ENCODE assay signal across 30 cellular contexts in the genomic region with DNA sequence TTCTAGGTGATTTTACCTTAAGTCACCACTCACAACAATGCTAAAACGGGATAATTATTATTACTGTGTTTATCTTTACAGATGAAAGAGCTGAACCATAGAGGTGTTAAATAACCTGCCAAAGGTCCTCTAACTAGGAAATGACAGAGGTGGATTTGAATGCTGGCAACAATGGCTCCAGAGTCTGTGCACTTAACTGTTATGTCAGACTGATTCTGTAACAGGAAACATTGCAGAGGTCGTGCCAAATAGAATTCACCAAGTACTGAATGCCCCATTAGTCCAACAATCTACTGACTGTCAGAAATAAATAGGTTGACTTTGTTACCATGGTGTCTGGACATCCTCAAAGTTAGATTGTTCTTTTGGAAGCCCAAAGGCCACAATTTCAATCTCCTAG. TPM values are rescaled to one million over a fixed set of nuclear protein-coding genes. Genes with fewer than 3 reads are reported as not detected.
"Had no signal": no experiment of that assay in that cellular context is flagged by ENCODE, and none has a peak within 500 bp of the region (broad histone marks: within the 10 kb centered on the region; RNA-seq: fewer than 3 reads in every experiment).

No MANE protein-coding gene starts in this region.

- DNase-seq: hypothalamus; immature natural killer cell; islet precursor cell; left ventricle myocardium inferior; midbrain; mucosa of descending colon; naive thymus-derived CD4-positive, alpha-beta T cell; ovary; retina; right cardiac atrium; sigmoid colon; small intestine; spleen; stimulated activated CD4-positive, alpha-beta T cell treated with anti-CD3 and anti-CD28 coated beads, Interleukin-4, amount 100 ng/mL, for 24 hours; stimulated activated naive CD4-positive, alpha-beta T cell; tibial artery; trophoblast cell; upper lobe of right lung had no signal

- ATAC-seq: mucosa of descending colon; naive thymus-derived CD4-positive, alpha-beta T cell; natural killer cell treated with Interleukin-12 subunit alpha and Interleukin-12 subunit beta and Interleukin-15 and Interleukin-18, amount 100 ng/mL, for 72 hours; right cardiac atrium; stimulated activated effector memory CD8-positive, alpha-beta T cell treated with anti-CD3 and anti-CD28 coated beads, Interleukin-12 subunit alpha, Interleukin-12 subunit beta, amount 100 ng/mL, for 72 hours; upper lobe of right lung had no signal

RNA-seq across cellular contexts. Expression of gene PAGE4, which starts 29.2 kb away (rescaled TPM):
- total RNA-seq: kidney epithelial cell; left ventricle myocardium inferior; lower leg skin; lung; mesenteric fat pad; mucosa of descending colon; myocyte; naive thymus-derived CD4-positive, alpha-beta T cell; natural killer cell treated with Interleukin-12 subunit alpha and Interleukin-12 subunit beta and Interleukin-15 and Interleukin-18, amount 100 ng/mL, for 72 hours; omental fat pad; progenitor cell of endocrine pancreas; right cardiac atrium; sigmoid colon; spleen; subcutaneous adipose tissue; suprapubic skin; thoracic aorta; upper lobe of right lung had no signal
